Comparison of ENCODE assay signal across 2 cellular contexts in the genomic region with DNA sequence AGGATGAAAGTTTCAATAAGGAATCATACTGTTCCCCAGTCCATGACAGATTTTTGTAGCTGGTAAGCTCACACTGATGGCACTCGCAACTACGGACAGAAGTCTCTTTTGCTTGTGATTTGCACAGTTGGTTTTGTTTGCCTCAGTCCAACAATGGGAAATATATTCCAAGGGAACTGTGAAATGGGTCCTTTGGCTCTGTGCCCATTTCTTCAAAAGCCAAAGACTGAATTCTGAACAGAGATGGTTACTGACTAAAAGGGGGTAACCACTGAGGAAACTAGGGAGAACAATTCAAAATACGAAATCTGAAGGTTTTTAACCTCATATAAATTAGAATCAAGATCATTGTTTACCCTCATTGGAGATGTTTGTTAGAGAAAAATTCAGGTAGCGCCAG.
TF ChIP-seq lines count a peak whose summit lies in the region.

No MANE protein-coding gene starts in this region.

TF ChIP-seq in Ishikawa, 13 proteins besides CTCF, POLR2A, EP300 and RAD21:
- TF ChIP-seq NFIC (IDR thresholded peaks at IDR 0.05) (0 out of 2 replicates have a peak, but pooled peaks have one; percentile 20), TAF1 (IDR thresholded peaks at IDR 0.05; ENCODE audit: low read depth) (no peak)
TF ChIP-seq in Ishikawa: peak in this region for 1.

TF ChIP-seq in K562, 482 proteins besides CTCF, POLR2A, EP300 and RAD21:
- TF ChIP-seq NFIC (IDR thresholded peaks at IDR 0.05) (peak; percentile 87), MTA3 (IDR thresholded peaks at IDR 0.05; ENCODE audit: borderline replicate concordance) (no peak), SMAD1 (IDR thresholded peaks at IDR 0.05; ENCODE audit: low read depth, low read length, partially characterized antibody) (no peak), MYC (IDR thresholded peaks at IDR 0.05; ENCODE audit: low read depth, low read length) (no peak), MYC (CRISPR knock-in tag; IDR thresholded peaks at IDR 0.05; ENCODE audit: borderline replicate concordance, low read depth) (no peak), NELFE (IDR thresholded peaks at IDR 0.05; ENCODE audit: insufficient read depth, insufficient read length) (no peak)
- TF ChIP-seq, protein P1, sequence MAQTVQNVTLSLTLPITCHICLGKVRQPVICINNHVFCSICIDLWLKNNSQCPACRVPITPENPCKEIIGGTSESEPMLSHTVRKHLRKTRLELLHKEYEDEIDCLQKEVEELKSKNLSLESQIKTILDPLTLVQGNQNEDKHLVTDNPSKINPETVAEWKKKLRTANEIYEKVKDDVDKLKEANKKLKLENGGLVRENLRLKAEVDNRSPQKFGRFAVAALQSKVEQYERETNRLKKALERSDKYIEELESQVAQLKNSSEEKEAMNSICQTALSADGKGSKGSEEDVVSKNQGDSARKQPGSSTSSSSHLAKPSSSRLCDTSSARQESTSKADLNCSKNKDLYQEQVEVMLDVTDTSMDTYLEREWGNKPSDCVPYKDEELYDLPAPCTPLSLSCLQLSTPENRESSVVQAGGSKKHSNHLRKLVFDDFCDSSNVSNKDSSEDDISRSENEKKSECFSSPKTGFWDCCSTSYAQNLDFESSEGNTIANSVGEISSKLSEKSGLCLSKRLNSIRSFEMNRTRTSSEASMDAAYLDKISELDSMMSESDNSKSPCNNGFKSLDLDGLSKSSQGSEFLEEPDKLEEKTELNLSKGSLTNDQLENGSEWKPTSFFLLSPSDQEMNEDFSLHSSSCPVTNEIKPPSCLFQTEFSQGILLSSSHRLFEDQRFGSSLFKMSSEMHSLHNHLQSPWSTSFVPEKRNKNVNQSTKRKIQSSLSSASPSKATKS (CRISPR knock-in tag; IDR thresholded peaks at IDR 0.05), result no peak
